24 cellular contexts compared by ENCODE assay signal in the genomic region with DNA sequence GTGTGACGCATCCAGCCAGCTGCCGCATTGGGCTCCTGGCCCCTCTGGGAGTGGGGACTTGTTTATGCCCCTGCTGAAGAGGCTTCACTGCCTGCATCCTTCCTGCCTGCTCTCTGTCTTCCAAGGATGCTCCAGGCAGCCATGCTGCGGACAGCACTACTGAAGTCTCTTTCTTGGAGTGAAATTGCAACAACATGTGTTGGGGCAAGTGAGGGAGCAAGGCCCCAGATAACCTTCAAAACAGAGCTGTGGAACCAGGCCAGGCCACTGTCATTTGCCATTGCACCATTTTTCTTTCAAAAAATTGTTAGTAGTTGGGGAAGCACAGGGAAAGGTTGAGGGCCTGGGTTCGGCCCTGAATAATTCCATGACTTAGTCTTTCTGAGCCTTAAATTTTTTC.
DNase-seq lines count a peak whose midpoint lies in the region; ATAC-seq, FAIRE-seq and TF ChIP-seq lines count a peak whose summit lies in the region.
"Had no signal": no experiment of that assay in that cellular context is flagged by ENCODE, and none has a peak within 500 bp of the region (broad histone marks: within the 10 kb centered on the region; RNA-seq: fewer than 3 reads in every experiment).

No MANE protein-coding gene starts in this region.

- no peak overlapping the region for H3K18ac ChIP-seq in IMR-90 (ENCODE audit: low read depth, low read length)

- CTCF ChIA-PET in HepG2 (lab: Yijun Ruan, JAX; ENCODE audit: low intra/inter-chr PET ratio, low total read pairs) (no interaction called here), IMR-90 (lab: Yijun Ruan, JAX) (no interaction called here), PC-3 (lab: Charles Lee) (no interaction called here)

- no peak overlapping the region for H3K4me2 ChIP-seq in HepG2 (ENCODE audit: low read depth, low read length)
- no peak overlapping the region for H3K4me2 ChIP-seq in IMR-90 (ENCODE audit: low read depth, low read length)
- no peak overlapping the region for H3K4me2 ChIP-seq in PC-3 (ENCODE audit: low read length)
- H3K4me2 ChIP-seq: BLaER1 had no signal

- no peaks in the 10 kb centered on the region for H3K36me3 ChIP-seq in liver (ENCODE audit: control insufficient read depth in 4 of 4, insufficient read depth in 3 of 4, low read depth in 1 of 4, low read length in 3 of 4)
- no peaks in the 10 kb centered on the region for H3K36me3 ChIP-seq in HepG2 (replicated peaks in 1 of 2; ENCODE audit: control insufficient read depth in 1 of 2, insufficient read depth in 2 of 2, low read length in 2 of 2)
- H3K36me3 ChIP-seq in IMR-90 (ENCODE audit: control insufficient read depth, insufficient read depth, low read length) = no peaks in the 10 kb centered on the region
- no peaks in the 10 kb centered on the region for H3K36me3 ChIP-seq in kidney (ENCODE audit: control insufficient read depth in 1 of 2, insufficient read depth in 2 of 2, low read length in 2 of 2)
- H3K36me3 ChIP-seq in PC-3 (ENCODE audit: low read depth, low read length) = peaks cover 5% of the 10 kb centered on the region; the same call in 1 of the 2 replicates
- no peaks in the 10 kb centered on the region for H3K36me3 ChIP-seq in spleen
- H3K36me3 ChIP-seq: BE2C, BLaER1 had no signal

- H3K9me3 ChIP-seq in liver (ENCODE audit: control insufficient read depth in 4 of 4, low read length in 3 of 4) (peaks cover 0 to 4% (median under 1%) of the 10 kb centered on the region in 4 donors), HepG2 (ENCODE audit: low read length) (no peaks in the 10 kb centered on the region), IMR-90 (ENCODE audit: control insufficient read depth, insufficient read depth, low read length) (peaks cover 2% of the 10 kb centered on the region), kidney (ENCODE audit: control insufficient read depth in 1 of 2, low read length in 2 of 2) (peaks cover 3 to 8% of the 10 kb centered on the region in 2 donors), PC-3 (ENCODE audit: low read length) (peaks cover 5% of the 10 kb centered on the region; the same call in 1 of the 2 replicates), spleen (peaks cover 0 to 19% (median 3%) of the 10 kb centered on the region in 8 donors)
- H3K9me3 ChIP-seq: BE2C had no signal

- H2AK5ac ChIP-seq in IMR-90 (ENCODE audit: low read depth, low read length) = no peak overlapping the region

- H3K23ac ChIP-seq in IMR-90 (ENCODE audit: low read depth, low read length) = no peak overlapping the region

- in situ Hi-C loops in HepG2 (cut with HindIII; ENCODE audit: extremely low pct_ligation_motif_present, low pct_unique_long_range_greater_than_20kb) (no loop called here), IMR-90 (cut with MboI; ENCODE audit: low sequenced_read_pairs) (no loop called here)

- no peak for TF ChIP-seq CTCF in liver (IDR thresholded peaks at IDR 0.05; ENCODE audit: low read depth, low read length, missing input control)
- no peak for TF ChIP-seq CTCF in HepG2 (CRISPR knock-in tag; IDR thresholded peaks at IDR 0.05)
- no peak for TF ChIP-seq CTCF in IMR-90 (conservative IDR thresholded peaks at IDR 0.05; ENCODE audit: low read depth, low read length)
- TF ChIP-seq CTCF in kidney (IDR thresholded peaks at IDR 0.05; ENCODE audit: borderline replicate concordance, extremely low read depth, insufficient read depth) = no peak
- no peak for TF ChIP-seq CTCF in PC-3 (conservative IDR thresholded peaks at IDR 0.05; ENCODE audit: low read depth, low read length)
- no peak for TF ChIP-seq CTCF in spleen (IDR thresholded peaks at IDR 0.05 in 8 of 11, conservative IDR thresholded peaks at IDR 0.05 in 3 of 11)

- H3K27me3 ChIP-seq in liver (ENCODE audit: control insufficient read depth in 4 of 4, insufficient read depth in 4 of 4, low read length in 3 of 4) = no peaks in the 10 kb centered on the region
- no peaks in the 10 kb centered on the region for H3K27me3 ChIP-seq in HepG2 (ENCODE audit: control insufficient read depth in 1 of 2, insufficient read depth in 2 of 2, low read length in 2 of 2)
- no peaks in the 10 kb centered on the region for H3K27me3 ChIP-seq in IMR-90 (ENCODE audit: control insufficient read depth, insufficient read depth, low read length)
- no peaks in the 10 kb centered on the region for H3K27me3 ChIP-seq in PC-3 (ENCODE audit: low read length)
- no peaks in the 10 kb centered on the region for H3K27me3 ChIP-seq in spleen (replicated peaks in 1 of 7)
- H3K27me3 ChIP-seq: BE2C, BLaER1 had no signal

- no peak for DNase-seq in HepG2 (ENCODE audit: low spot score)
- DNase-seq in IMR-90 = no peak
- peak; percentile 71 for DNase-seq in kidney
- no peak for DNase-seq in PC-3
- no peak for DNase-seq in SHP77 (lab: John Stamatoyannopoulos, UW)
- DNase-seq in spleen = no peak
- DNase-seq: 8988T; ACHN; BE2C; C1 segment of cervical spinal cord; CD4-positive, alpha-beta memory T cell; CD4-positive, CD25-positive, alpha-beta regulatory T cell; CD8-positive, alpha-beta memory T cell; DMS 273 treated with DMSO at 0.1 percent for 48 hours; DMS79; DND-41; EL; GDM1 had no signal

- H3K4me1 ChIP-seq in liver (ENCODE audit: control insufficient read depth in 4 of 4, insufficient read depth in 4 of 4, low read length in 3 of 4) = no peaks in the 10 kb centered on the region
- H3K4me1 ChIP-seq in HepG2 (ENCODE audit: insufficient read depth, low read length) = no peaks in the 10 kb centered on the region
- no peaks in the 10 kb centered on the region for H3K4me1 ChIP-seq in IMR-90 (ENCODE audit: control insufficient read depth, insufficient read depth, low read length)
- no peaks in the 10 kb centered on the region for H3K4me1 ChIP-seq in kidney (ENCODE audit: control insufficient read depth in 1 of 2, insufficient read depth in 1 of 2, low read depth in 1 of 2, low read length in 2 of 2)
- H3K4me1 ChIP-seq in PC-3 (ENCODE audit: insufficient read depth, low read length) = peaks cover 23% of the 10 kb centered on the region
- no peaks in the 10 kb centered on the region for H3K4me1 ChIP-seq in spleen
- H3K4me1 ChIP-seq: BE2C had no signal

- H3K56ac ChIP-seq in IMR-90 (ENCODE audit: extremely low read depth, insufficient read depth, low read length) = no peak overlapping the region

- H3F3A ChIP-seq in PC-3 (ENCODE audit: low read length, unreplicated experiment) = no peaks in the 10 kb centered on the region

- BruUV-seq in HepG2 (replicated peaks; lab: Mats Ljungman, UMichigan) (no TSS peak), IMR-90 (replicated peaks; lab: Mats Ljungman, UMichigan) (no TSS peak), PC-3 (replicated peaks; lab: Mats Ljungman, UMichigan) (no TSS peak)

- POLR2A ChIA-PET in HepG2 (lab: Yijun Ruan, JAX) (no interaction called here), IMR-90 (lab: Charles Lee; ENCODE audit: unreplicated experiment) (interaction anchor here (0.6 kb wide), 1 partner anchor 23 kb away, joined by 4 read pairs; no protein-coding TSS in a partner anchor), PC-3 (lab: Charles Lee; ENCODE audit: unreplicated experiment) (no interaction called here)

- no peak for FAIRE-seq in HepG2 (lab: Jason Lieb, UNC)
- no peak for FAIRE-seq in kidney (lab: Jason Lieb, UNC)
- FAIRE-seq: A204.1, GM12878, GM12892, GM18507 had no signal

- no peak overlapping the region for H4K91ac ChIP-seq in IMR-90 (ENCODE audit: insufficient read depth, low read depth, low read length)

- H3K79me2 ChIP-seq in HepG2 (ENCODE audit: insufficient read depth, low read length) (no peaks in the 10 kb centered on the region), PC-3 (ENCODE audit: low read length) (no peaks in the 10 kb centered on the region)

- no peak for TF ChIP-seq POLR2A in HepG2 (IDR thresholded peaks at IDR 0.05; ENCODE audit: insufficient read depth in 1 of 2, low read depth in 2 of 2, low read length in 2 of 2)
- no peak for TF ChIP-seq POLR2A in IMR-90 (IDR thresholded peaks at IDR 0.05; ENCODE audit: low read depth, low read length)
- TF ChIP-seq POLR2A in spleen (IDR thresholded peaks at IDR 0.05) = no peak

- no peak overlapping the region for H3K14ac ChIP-seq in IMR-90 (replicated peaks; ENCODE audit: low read depth, low read length)

- H3K4ac ChIP-seq in IMR-90 (ENCODE audit: low read depth, low read length) = no peak overlapping the region

- no peak for TF ChIP-seq RAD21 in liver (IDR thresholded peaks at IDR 0.05)
- TF ChIP-seq RAD21 in HepG2 (CRISPR knock-in tag; IDR thresholded peaks at IDR 0.05) = no peak
- TF ChIP-seq RAD21 in IMR-90 (IDR thresholded peaks at IDR 0.05; ENCODE audit: low read length) = no peak

- no peaks in the 10 kb centered on the region for H3K9me2 ChIP-seq in PC-3 (replicated peaks; ENCODE audit: low read length)

- no peak overlapping the region for H2BK5ac ChIP-seq in IMR-90 (ENCODE audit: low read depth, low read length, poor library complexity, severe bottlenecking)

- H3K4me3 ChIP-seq in liver (ENCODE audit: low read depth in 1 of 3, low read length in 3 of 3) (no peak overlapping the region), HepG2 (replicated peaks in 1 of 3; ENCODE audit: insufficient read depth in 1 of 3, low read depth in 2 of 3, low read length in 3 of 3) (no peak overlapping the region), IMR-90 (ENCODE audit: insufficient read depth, low read depth, low read length) (no peak overlapping the region), kidney (ENCODE audit: low read length in 2 of 2) (no peak overlapping the region), PC-3 (ENCODE audit: low read length) (no peak overlapping the region), spleen (no peak overlapping the region)
- H3K4me3 ChIP-seq: BLaER1, GM12878 had no signal

- no peak for ATAC-seq in HepG2
- no peak for ATAC-seq in IMR-90 (ENCODE audit: low read depth)
- ATAC-seq in PC-3 = no peak
- ATAC-seq: GM12878 had no signal

- TF ChIP-seq EP300 in HepG2 (IDR thresholded peaks at IDR 0.05; ENCODE audit: low read depth in 2 of 2, low read length in 2 of 2) = no peak
- TF ChIP-seq EP300 in HepG2 (CRISPR knock-in tag; IDR thresholded peaks at IDR 0.05; ENCODE audit: borderline replicate concordance) = no peak

- no peak overlapping the region for H3K27ac ChIP-seq in liver (ENCODE audit: low read depth in 1 of 2, low read length in 2 of 2)
- no peak overlapping the region for H3K27ac ChIP-seq in HepG2 (ENCODE audit: extremely low read length, insufficient read depth, low read length)
- no peak overlapping the region for H3K27ac ChIP-seq in IMR-90 (ENCODE audit: insufficient read depth, low read length)
- no peak overlapping the region for H3K27ac ChIP-seq in kidney (ENCODE audit: low read depth in 2 of 2, low read length in 2 of 2)
- no peak overlapping the region for H3K27ac ChIP-seq in PC-3 (ENCODE audit: low read length)
- H3K27ac ChIP-seq in spleen = no peak overlapping the region
- H3K27ac ChIP-seq: BLaER1 had no signal

- no peak overlapping the region for H2AK9ac ChIP-seq in IMR-90 (replicated peaks; ENCODE audit: low read depth, low read length, poor library complexity)

- H4K8ac ChIP-seq in IMR-90 (ENCODE audit: low read depth in 2 of 2, low read length in 2 of 2) = no peak overlapping the region

- H3K9ac ChIP-seq in liver (ENCODE audit: low read depth in 1 of 2, low read length in 2 of 2) (no peak overlapping the region), HepG2 (ENCODE audit: insufficient read depth, low read depth, low read length) (no peak overlapping the region), IMR-90 (ENCODE audit: low read depth, low read length) (no peak overlapping the region), kidney (ENCODE audit: low read length in 2 of 2) (no peak overlapping the region), PC-3 (ENCODE audit: low read length) (no peak overlapping the region)
- H3K9ac ChIP-seq: BLaER1 had no signal

- dilution Hi-C loops in IMR-90 (cut with HindIII; ENCODE audit: low sequenced_read_pairs, unreplicated experiment) = no loop called here

- no peak overlapping the region for H2BK15ac ChIP-seq in IMR-90 (ENCODE audit: low read depth, low read length)

- H2AFZ ChIP-seq in HepG2 (ENCODE audit: low read length) (no peak overlapping the region), IMR-90 (replicated peaks; ENCODE audit: low read length, poor library complexity) (peak overlapping the region; percentile 29), PC-3 (ENCODE audit: low read length) (no peak overlapping the region)

- intact Hi-C loops in HepG2 (cut with micrococcal nuclease; ENCODE audit: unreplicated experiment) = no loop called here
- intact Hi-C loops in IMR-90 (cut with micrococcal nuclease) = no loop called here
- intact Hi-C loops in kidney (cut with DNase I) = no loop called here
- intact Hi-C loops in PC-3 (cut with micrococcal nuclease) = no loop called here
- intact Hi-C loops in spleen (cut with DNase I; ENCODE audit: low total_unique reads) = no loop called here

- H3K9me1 ChIP-seq in IMR-90 (ENCODE audit: insufficient read depth, low read length) = no peaks in the 10 kb centered on the region

- no peak overlapping the region for H2BK120ac ChIP-seq in IMR-90 (ENCODE audit: low read depth, low read length)

- H2BK20ac ChIP-seq in IMR-90 (ENCODE audit: low read depth, low read length) = no peak overlapping the region

- no peak overlapping the region for H4K5ac ChIP-seq in IMR-90 (ENCODE audit: low read depth, low read length)

- H4K20me1 ChIP-seq in HepG2 (ENCODE audit: insufficient read depth, low read length) = no peaks in the 10 kb centered on the region
- H4K20me1 ChIP-seq in IMR-90 (ENCODE audit: insufficient read depth, low read length) = no peaks in the 10 kb centered on the region
- H4K20me1 ChIP-seq in PC-3 (ENCODE audit: low read length) = no peaks in the 10 kb centered on the region
- H4K20me1 ChIP-seq: BLaER1 had no signal

- no peaks in the 10 kb centered on the region for H3K79me1 ChIP-seq in IMR-90 (ENCODE audit: low read depth in 1 of 2, low read length in 2 of 2)

- WGBS in liver = 68% methylated on average over 4 of the region's 4 CpGs
- 49% methylated on average over 4 of the region's 4 CpGs for WGBS in HepG2 (ENCODE audit: low lambda C conversion rate)
- WGBS in IMR-90 (ENCODE audit: extremely low coverage in 2 of 2, insufficient read length in 1 of 2), 2 experiments = no CpG with 5 or more reads among the region's 4 CpGs
- 87 to 94% (median 94%) methylated on average over 4 of the region's 4 CpGs for WGBS in spleen, 5 donors
